Comparison of ENCODE assay signal across 30 cellular contexts in the genomic region with DNA sequence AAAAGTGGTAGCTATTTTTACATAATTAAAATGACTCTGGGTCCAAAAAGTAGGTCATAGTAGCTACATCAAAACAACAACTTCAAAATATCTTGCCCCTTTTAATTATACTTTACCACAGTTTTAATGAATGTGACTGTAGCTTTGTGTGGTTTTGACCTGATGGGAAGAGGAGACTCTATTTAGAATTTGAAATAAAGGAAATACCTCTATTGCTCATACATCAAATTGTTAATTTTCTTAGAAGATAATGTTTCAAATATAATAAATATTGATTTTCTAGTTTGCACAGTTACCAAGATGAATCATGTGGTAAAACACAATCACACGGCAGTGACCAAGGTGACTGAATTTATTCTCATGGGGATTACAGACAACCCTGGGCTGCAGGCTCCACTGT. TPM values are rescaled to one million over a fixed set of nuclear protein-coding genes. Genes with fewer than 3 reads are reported as not detected.
"Had no signal": no experiment of that assay in that cellular context is flagged by ENCODE, and none has a peak within 500 bp of the region (broad histone marks: within the 10 kb centered on the region; RNA-seq: fewer than 3 reads in every experiment).

OR8K1 (plus strand) TSS at position 301 of the 400 bp plus-strand sequence; CDS start at position 301, 0 bp downstream.

- DNase-seq: stimulated activated CD4-positive, alpha-beta T cell treated with anti-CD3 and anti-CD28 coated beads, Interleukin-2, amount 100 ng/mL, for 48 hours; stimulated activated CD4-positive, alpha-beta T cell treated with anti-CD3 and anti-CD28 coated beads, Interleukin-4, amount 100 ng/mL, for 1 hour; stimulated activated CD4-positive, alpha-beta T cell treated with anti-CD3 and anti-CD28 coated beads, Interleukin-4, amount 100 ng/mL, for 24 hours; stimulated activated CD4-positive, alpha-beta T cell treated with anti-CD3 and anti-CD28 coated beads, Interleukin-4, amount 100 ng/mL, for 4 hours; stimulated activated CD8-positive, alpha-beta memory T cell treated with anti-CD3 and anti-CD28 coated beads, Interleukin-4, amount 100 ng/mL, for 48 hours; stimulated activated naive B cell treated with anti-CD40 and anti-IgM and Interleukin-4, amounts not matched to agents 10 μg/mL and 1 μg/mL and 100 μg/mL, for 72 hours; stimulated activated naive CD4-positive, alpha-beta T cell; stimulated activated naive CD4-positive, alpha-beta T cell treated with Interleukin-2 at 50 U/mL for 16 hours; stimulated activated naive CD8-positive, alpha-beta T cell treated with anti-CD3 and anti-CD28 coated beads, Interleukin-15, amount 100 ng/mL, for 72 hours; stimulated activated naive CD8-positive, alpha-beta T cell treated with anti-CD3 and anti-CD28 coated beads, Interleukin-15, Interleukin-2, amounts not matched to agents 100 U/mL and 50 U/mL, for 24 hours; stomach; substantia nigra; testis; thyroid gland; tibial artery; transverse colon; trophoblast cell; upper lobe of left lung; upper lobe of right lung; uterus had no signal

- H3K9me3 ChIP-seq: suprapubic skin, testis, thoracic aorta, thyroid gland, tibial artery, tibial nerve, transverse colon, upper lobe of right lung, uterus, vagina had no signal

- H3K4me1 ChIP-seq: stomach, suprapubic skin, testis, thyroid gland, tibial artery, tibial nerve, transverse colon, upper lobe of left lung, upper lobe of right lung, uterus, vagina had no signal

- H3K36me3 ChIP-seq: stomach, suprapubic skin, thoracic aorta, thyroid gland, tibial artery, tibial nerve, transverse colon, upper lobe of left lung, upper lobe of right lung, uterus, vagina had no signal

- H3K27ac ChIP-seq: stomach, suprapubic skin, testis, thoracic aorta, thyroid gland, tibial artery, tibial nerve, transverse colon, upper lobe of left lung, upper lobe of right lung, uterus, vagina had no signal

- FAIRE-seq: urothelium cell line had no signal

- H3K4me3 ChIP-seq: stomach, suprapubic skin, testis, thoracic aorta, thyroid gland, tibial artery, tibial nerve, transverse colon, upper lobe of left lung, upper lobe of right lung, uterus, vagina had no signal

RNA-seq across cellular contexts. Expression of gene OR8K1, which starts in this region (rescaled TPM):
- total RNA-seq: stomach, subcutaneous adipose tissue, suprapubic skin, temporal lobe, testis, thoracic aorta, thyroid gland, tibial nerve, transverse colon, upper lobe of left lung, upper lobe of right lung, ureter, urinary bladder, uterus, vagina had no signal
- polyA plus RNA-seq: stomach, thymus, urinary bladder had no signal
